ENCODE assay signal across 1 cellular context in the genomic region with DNA sequence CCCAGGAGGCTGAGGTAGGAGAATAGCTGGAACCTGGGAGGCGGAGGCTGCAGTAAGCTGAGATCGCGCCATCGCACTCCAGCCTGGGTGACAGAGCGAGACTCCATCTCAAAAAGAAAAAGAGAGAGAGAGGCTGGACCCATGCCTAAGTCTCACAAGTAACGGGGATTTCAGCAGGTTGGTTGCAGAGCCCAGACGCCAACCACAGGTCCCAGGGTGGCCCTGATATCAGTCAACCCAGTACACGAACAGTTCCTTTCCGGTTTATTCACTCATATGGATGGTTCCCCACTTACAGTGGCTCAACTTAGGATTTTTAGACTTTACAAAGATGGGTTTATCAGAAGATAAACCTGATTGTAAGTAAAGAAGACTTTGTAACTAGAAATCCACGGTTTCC.
TF ChIP-seq lines count a peak whose summit lies in the region.

No MANE protein-coding gene starts in this region.

TF ChIP-seq in GM12878, 131 proteins besides CTCF, POLR2A, EP300 and RAD21:
- TF ChIP-seq RUNX3 (IDR thresholded peaks at IDR 0.05; ENCODE audit: low read length) (peak; percentile 79), FOXK2 (IDR thresholded peaks at IDR 0.05) (no peak), EED (IDR thresholded peaks at IDR 0.05; ENCODE audit: low read depth) (peak; percentile 57; the same call in 1 of the 2 replicates), FOS (IDR thresholded peaks at IDR 0.05; ENCODE audit: borderline replicate concordance, extremely low read depth, insufficient read length) (no peak), TCF3 (IDR thresholded peaks at IDR 0.05; ENCODE audit: borderline replicate concordance, insufficient read depth, low read depth, low read length) (no peak), TAF1 (IDR thresholded peaks at IDR 0.05; ENCODE audit: borderline replicate concordance, low read depth, low read length) (no peak), SMAD5 (IDR thresholded peaks at IDR 0.05; ENCODE audit: low read depth) (no peak), E2F8 (IDR thresholded peaks at IDR 0.05; ENCODE audit: low read depth, partially characterized antibody) (no peak), ETV6 (conservative IDR thresholded peaks at IDR 0.05 in 1 of 2, IDR thresholded peaks at IDR 0.05 in 1 of 2; ENCODE audit: borderline replicate concordance in 1 of 2, low read depth in 1 of 2) (no peak), TARDBP (IDR thresholded peaks at IDR 0.05; ENCODE audit: borderline replicate concordance) (no peak), JUNB (IDR thresholded peaks at IDR 0.05) (peak; percentile 47), IRF4 (IDR thresholded peaks at IDR 0.05; ENCODE audit: low read depth, low read length) (no peak), JUND (IDR thresholded peaks at IDR 0.05; ENCODE audit: low read depth, low read length) (no peak), BCL3 (IDR thresholded peaks at IDR 0.05; ENCODE audit: borderline replicate concordance, insufficient read depth, low read depth, low read length, poor library complexity, severe bottlenecking) (no peak), NFIC (IDR thresholded peaks at IDR 0.05; ENCODE audit: low read depth, low read length) (peak; percentile 41; the same call in 1 of the 2 replicates), KLF5 (IDR thresholded peaks at IDR 0.05; ENCODE audit: partially characterized antibody) (no peak), PAX5 (IDR thresholded peaks at IDR 0.05; ENCODE audit: borderline replicate concordance, low read depth, low read length) (0 out of 2 replicates have a peak, but pooled peaks have one; percentile 10), ZNF207 (IDR thresholded peaks at IDR 0.05; ENCODE audit: borderline replicate concordance) (no peak), POU2F2 (IDR thresholded peaks at IDR 0.05; ENCODE audit: borderline replicate concordance, low read depth, low read length) (0 out of 3 replicates have a peak, but pooled peaks have one; percentile 18), IRF3 (IDR thresholded peaks at IDR 0.05) (no peak), NRF1 (conservative IDR thresholded peaks at IDR 0.05; ENCODE audit: low read depth, low read length) (no peak), SIN3A (IDR thresholded peaks at IDR 0.05; ENCODE audit: low read depth, low read length) (no peak), MEF2B (IDR thresholded peaks at IDR 0.05; ENCODE audit: partially characterized antibody, poor library complexity, severe bottlenecking) (peak; percentile 15), BCL11A (IDR thresholded peaks at IDR 0.05; ENCODE audit: low read depth, low read length) (0 out of 2 replicates have a peak, but pooled peaks have one; percentile 36)
TF ChIP-seq in GM12878: peak in this region for 8.
